In genomic region chr11:33842236-33842915, GRCh38 we compare ENCODE assay signal across 15 cellular contexts. TPM values are rescaled to one million over a fixed set of nuclear protein-coding genes. Genes with fewer than 3 reads are reported as not detected.
"Had no signal": no experiment of that assay in that cellular context is flagged by ENCODE, and none has a peak within 500 bp of the region (broad histone marks: within the 10 kb centered on the region; RNA-seq: fewer than 3 reads in every experiment).

No MANE protein-coding gene starts in this region.

- DNase-seq: activated CD4-positive, alpha-beta T cell treated with anti-CD3 and anti-CD28 coated beads for 4 hours; activated CD8-positive, alpha-beta T cell treated with anti-CD3 and anti-CD28 coated beads for 36 hours; activated effector memory CD4-positive, alpha-beta T cell treated with anti-CD3 and anti-CD28 coated beads, Interleukin-2, amount 50 U/mL, for 16 hours; activated T-cell treated with anti-CD3 and anti-CD28 coated beads, Interleukin-2, amount 50 U/mL, for 4 hours; adrenal gland; dorsolateral prefrontal cortex; endodermal cell; erythroblast; gastrocnemius medialis; left colon; midbrain; naive B cell; pancreas; spleen; stimulated activated naive CD8-positive, alpha-beta T cell treated with anti-CD3 and anti-CD28 coated beads, Interleukin-15, amount 100 ng/mL, for 72 hours had no signal

- H3K36me3 ChIP-seq: adrenal gland, gastrocnemius medialis, pancreas, spleen had no signal

- H3K27me3 ChIP-seq: pancreas had no signal

- H3K27ac ChIP-seq: adrenal gland, dorsolateral prefrontal cortex, gastrocnemius medialis, pancreas, spleen had no signal

- H3K4me3 ChIP-seq: adrenal gland, gastrocnemius medialis, pancreas, spleen had no signal

- H3K9me3 ChIP-seq: adrenal gland, gastrocnemius medialis, pancreas, spleen had no signal

- H3K4me1 ChIP-seq: adrenal gland, gastrocnemius medialis, pancreas, spleen had no signal

RNA-seq across cellular contexts. Expression of gene LMO2, which starts 49.5 kb away (rescaled TPM):
- total RNA-seq: activated CD8-positive, alpha-beta T cell treated with anti-CD3 and anti-CD28 coated beads for 36 hours had no signal
